ENCODE assay signal across 1 cellular context in genomic region chr3:37935290-37935668, GRCh38.
TF ChIP-seq lines count a peak whose summit lies in the region.

No MANE protein-coding gene starts in this region.

TF ChIP-seq in HepG2, 621 proteins besides CTCF, POLR2A, EP300 and RAD21 (continued from another document and continues in another):
- TF ChIP-seq PATZ1 (CRISPR knock-in tag; IDR thresholded peaks at IDR 0.05): no peak
- TF ChIP-seq ATF3 (CRISPR knock-in tag; IDR thresholded peaks at IDR 0.05): no peak
- TF ChIP-seq EZH2 (conservative IDR thresholded peaks at IDR 0.05; ENCODE audit: low read depth, low read length): no peak
- TF ChIP-seq CBX1 (IDR thresholded peaks at IDR 0.05; ENCODE audit: low read depth): no peak
- no peak for TF ChIP-seq THRA (CRISPR knock-in tag; IDR thresholded peaks at IDR 0.05; ENCODE audit: borderline replicate concordance)
- TF ChIP-seq RARA (CRISPR knock-in tag; IDR thresholded peaks at IDR 0.05): peak; percentile 52; the same call in 1 of the 2 replicates
- no peak for TF ChIP-seq ZNF589 (CRISPR knock-in tag; conservative IDR thresholded peaks at IDR 0.05)
- TF ChIP-seq ZNF503 (CRISPR knock-in tag; IDR thresholded peaks at IDR 0.05): peak; percentile 26; the same call in 1 of the 2 replicates
- TF ChIP-seq NR2C2 (CRISPR knock-in tag; IDR thresholded peaks at IDR 0.05; ENCODE audit: borderline replicate concordance): no peak
- TF ChIP-seq ZFP90 (CRISPR knock-in tag; IDR thresholded peaks at IDR 0.05; ENCODE audit: borderline replicate concordance): no peak
- no peak for TF ChIP-seq ZXDC (CRISPR knock-in tag; IDR thresholded peaks at IDR 0.05)
- TF ChIP-seq ZBTB21 (CRISPR knock-in tag; IDR thresholded peaks at IDR 0.05): no peak
- TF ChIP-seq FLYWCH1 (CRISPR knock-in tag; IDR thresholded peaks at IDR 0.05): no peak
- no peak for TF ChIP-seq KIAA2018 (CRISPR knock-in tag; IDR thresholded peaks at IDR 0.05; ENCODE audit: borderline replicate concordance)
- no peak for TF ChIP-seq ZNF772 (CRISPR knock-in tag; IDR thresholded peaks at IDR 0.05)
- no peak for TF ChIP-seq ZNF557 (CRISPR knock-in tag; IDR thresholded peaks at IDR 0.05)
- no peak for TF ChIP-seq RBM39 (IDR thresholded peaks at IDR 0.05; ENCODE audit: low read depth, low read length, poor library complexity, severe bottlenecking)
- no peak for TF ChIP-seq ZNF260 (CRISPR knock-in tag; IDR thresholded peaks at IDR 0.05; ENCODE audit: borderline replicate concordance, low read depth)
- TF ChIP-seq HMGA1 (CRISPR knock-in tag; conservative IDR thresholded peaks at IDR 0.05): no peak
- TF ChIP-seq NCOA5 (CRISPR knock-in tag; IDR thresholded peaks at IDR 0.05): no peak
- TF ChIP-seq SIX4 (CRISPR knock-in tag; IDR thresholded peaks at IDR 0.05): no peak
- TF ChIP-seq MEIS1 (CRISPR knock-in tag; IDR thresholded peaks at IDR 0.05; ENCODE audit: borderline replicate concordance): no peak
- TF ChIP-seq GATAD2A (CRISPR knock-in tag; IDR thresholded peaks at IDR 0.05): peak; percentile 35; the same call in 1 of the 2 replicates
- no peak for TF ChIP-seq ZMAT5 (CRISPR knock-in tag; IDR thresholded peaks at IDR 0.05; ENCODE audit: borderline replicate concordance, low read depth)
- TF ChIP-seq BRF2 (CRISPR knock-in tag; IDR thresholded peaks at IDR 0.05): no peak
- peak; percentile 83 for TF ChIP-seq MEF2D (CRISPR knock-in tag; IDR thresholded peaks at IDR 0.05)
- no peak for TF ChIP-seq PTBP1 (IDR thresholded peaks at IDR 0.05; ENCODE audit: low read depth, low read length, poor library complexity, severe bottlenecking)
- TF ChIP-seq HINFP (CRISPR knock-in tag; IDR thresholded peaks at IDR 0.05; ENCODE audit: low read depth): no peak
- TF ChIP-seq ONECUT2 (CRISPR knock-in tag; IDR thresholded peaks at IDR 0.05): no peak
- TF ChIP-seq ASH2L (IDR thresholded peaks at IDR 0.05; ENCODE audit: insufficient read length, low read depth, low read length): no peak
- TF ChIP-seq ELF4 (CRISPR knock-in tag; IDR thresholded peaks at IDR 0.05; ENCODE audit: borderline replicate concordance): no peak
- TF ChIP-seq ZNF296 (CRISPR knock-in tag; conservative IDR thresholded peaks at IDR 0.05): no peak
- TF ChIP-seq ARID2 (CRISPR knock-in tag; IDR thresholded peaks at IDR 0.05; ENCODE audit: borderline replicate concordance): 0 out of 2 replicates have a peak, but pooled peaks have one; percentile 21
- TF ChIP-seq ZNF784 (CRISPR knock-in tag; IDR thresholded peaks at IDR 0.05; ENCODE audit: borderline replicate concordance): no peak
- TF ChIP-seq THYN1 (CRISPR knock-in tag; IDR thresholded peaks at IDR 0.05; ENCODE audit: borderline replicate concordance, low read depth): no peak
- TF ChIP-seq YEATS2 (CRISPR knock-in tag; IDR thresholded peaks at IDR 0.05; ENCODE audit: borderline replicate concordance): no peak
- TF ChIP-seq POGK (CRISPR knock-in tag; conservative IDR thresholded peaks at IDR 0.05): no peak
